Comparison of ENCODE assay signal across 8 cellular contexts in genomic region chr3:176514297-176514696, GRCh38.
DNase-seq lines count a peak whose midpoint lies in the region; ATAC-seq and TF ChIP-seq lines count a peak whose summit lies in the region.

No MANE protein-coding gene starts in this region.

- H3K4me2 ChIP-seq in H9 (ENCODE audit: insufficient read depth, insufficient read length, low read length): no peak overlapping the region

- no peak overlapping the region for H3K9ac ChIP-seq in H9 (ENCODE audit: extremely low read depth, insufficient read length, low read length)

- peak overlapping the region in 1 of 3 experiments; percentile 34; a peak in 2 of 7 replicates for H3K27ac Mint-ChIP-seq in H9

- H3K36me3 Mint-ChIP-seq in H9 (ENCODE audit: insufficient read depth in 1 of 3, low read depth in 3 of 3): peaks cover 31 to 61% (median 44%) of the 10 kb centered on the region in 3 experiments

- no peaks in the 10 kb centered on the region for H3K23me2 ChIP-seq in H9 (ENCODE audit: insufficient read length, low read depth, low read length, poor library complexity, severe bottlenecking)

- H3K9me3 ChIP-seq in BE2C: no peaks in the 10 kb centered on the region; the same call in 1 of the 2 replicates
- H3K9me3 ChIP-seq in H9 (ENCODE audit: control insufficient read depth, low read depth, low read length): peaks cover 23% of the 10 kb centered on the region
- peaks cover 0 to 47% (median 23%) of the 10 kb centered on the region in 11 donors for H3K9me3 ChIP-seq in heart right ventricle

- no peak overlapping the region for H3T11ph ChIP-seq in H9 (ENCODE audit: low read length)

- no peak overlapping the region for H2BK15ac ChIP-seq in H9 (ENCODE audit: low read depth, low read length)

- no peak overlapping the region for H2BK20ac ChIP-seq in H9 (ENCODE audit: low read depth, low read length, poor library complexity, severe bottlenecking)

- no peaks in the 10 kb centered on the region for H4K20me1 ChIP-seq in H9 (ENCODE audit: control insufficient read depth, insufficient read depth, insufficient read length)

- no peak overlapping the region for H4K8ac ChIP-seq in H9 (replicated peaks; ENCODE audit: insufficient read length, low read depth, low read length)

- no peak overlapping the region for H4K91ac ChIP-seq in H9 (ENCODE audit: insufficient read length, low read depth, low read length)

- no peak overlapping the region for H4K5ac ChIP-seq in H9 (ENCODE audit: insufficient read length, low read depth, low read length)

- H3K4me3 Mint-ChIP-seq in H9: no peak overlapping the region

- no peak overlapping the region for H3K56ac ChIP-seq in H9 (ENCODE audit: insufficient read length, low read depth, low read length)

- no peak overlapping the region for H3K4me3 ChIP-seq in BE2C (ENCODE audit: low read depth, low read length)
- H3K4me3 ChIP-seq in heart right ventricle: no peak overlapping the region
- H3K4me3 ChIP-seq in coronary artery: no peak overlapping the region

- H3K79me1 ChIP-seq in H9 (ENCODE audit: insufficient read depth, low read depth, low read length, poor library complexity, severe bottlenecking): no peaks in the 10 kb centered on the region

- peak in 2 of 8 donors; percentile 46 to 49 for ATAC-seq in heart right ventricle
- ATAC-seq in HG03139 (IDR thresholded peaks at IDR 0.05; ENCODE audit: unreplicated experiment): no peak

- no peak overlapping the region for H3K23ac ChIP-seq in H9 (ENCODE audit: insufficient read length, low read depth, low read length)

- no CpG with 5 or more reads among the region's 10 CpGs for WGBS in H9 (ENCODE audit: extremely low coverage, insufficient read length, low lambda C conversion rate)
- WGBS in heart right ventricle, 2 donors: 53 to 58% methylated on average over 10 of the region's 10 CpGs

- peaks cover 2 to 7% of the 10 kb centered on the region in 2 experiments for H3K4me1 Mint-ChIP-seq in H9

- no peak overlapping the region for H2BK12ac ChIP-seq in H9 (ENCODE audit: insufficient read length, low read depth, low read length)

- H3K36me3 ChIP-seq in BE2C (no peaks in the 10 kb centered on the region), heart right ventricle (no peaks in the 10 kb centered on the region)

- DNase-seq in BE2C (peak; percentile 63), H9 (peak; percentile 80), T1000 (lab: John Stamatoyannopoulos, UW) (peak; percentile 20), heart right ventricle (peak in 1 of 2 donors; percentile 22), Kasumi-1 (lab: John Stamatoyannopoulos, UW) (no peak), DMS79 treated with DMSO at 0.1 percent for 48 hours (lab: John Stamatoyannopoulos, UW) (no peak), coronary artery (ENCODE audit: low spot score) (no peak)

- peaks cover 40 to 41% of the 10 kb centered on the region in 2 experiments for H3K9me3 Mint-ChIP-seq in H9

- H3K27ac ChIP-seq in H9 (ENCODE audit: insufficient read length, low read depth, low read length): no peak overlapping the region
- no peak overlapping the region for H3K27ac ChIP-seq in heart right ventricle
- no peak overlapping the region for H3K27ac ChIP-seq in coronary artery

- no peak overlapping the region for H2AFZ ChIP-seq in H9 (ENCODE audit: low read length)

- H2AK5ac ChIP-seq in H9 (ENCODE audit: insufficient read length, low read length): no peak overlapping the region

- peaks cover 3% of the 10 kb centered on the region for H3K27me3 Mint-ChIP-seq in H9 (ENCODE audit: low read depth)

- no peaks in the 10 kb centered on the region for H3K79me2 ChIP-seq in H9 (ENCODE audit: insufficient read depth, low read length)

- H3K18ac ChIP-seq in H9 (ENCODE audit: insufficient read length, low read depth, low read length): no peak overlapping the region

- TF ChIP-seq CTCF in BE2C (IDR thresholded peaks at IDR 0.05; ENCODE audit: low read depth, low read length) (peak; percentile 72), H9 (conservative IDR thresholded peaks at IDR 0.05) (peak; percentile 83), heart right ventricle (IDR thresholded peaks at IDR 0.05) (peak; percentile 29 to 72 (median 54)), coronary artery (IDR thresholded peaks at IDR 0.05) (no peak)

- intact Hi-C loops in heart right ventricle (cut with DNase I): loop anchor here in 4 of 10 donors (5.0 to 10.0 kb wide), 5 partner anchors 151 to 1871 kb away; no protein-coding TSS in a partner anchor

- H3K14ac ChIP-seq in H9 (ENCODE audit: insufficient read depth, low read length): no peak overlapping the region

- H2BK5ac ChIP-seq in H9 (ENCODE audit: insufficient read length, low read length): no peak overlapping the region

- H3K4me1 ChIP-seq in BE2C (no peaks in the 10 kb centered on the region), H9 (ENCODE audit: insufficient read depth, low read length) (0 out of 2 replicates have a peak, but pooled peaks cover 2% of the 10 kb centered on the region), heart right ventricle (no peaks in the 10 kb centered on the region)

- no peak overlapping the region for H2BK120ac ChIP-seq in H9 (ENCODE audit: low read depth, low read length, poor library complexity, severe bottlenecking)

- no peak overlapping the region for H3K4ac ChIP-seq in H9 (ENCODE audit: low read depth, low read length)

- H3K27me3 ChIP-seq in BE2C (no peaks in the 10 kb centered on the region), H9 (ENCODE audit: insufficient read depth, low read length) (no peaks in the 10 kb centered on the region), heart right ventricle (no peaks in the 10 kb centered on the region)

Comparison
In these comparisons a context has a peak if more than half of its experiments do, and no peak if none do; other contexts are left out.
1. DNase-seq: peak in BE2C (single experiment), H9 (single experiment) and T1000 (single experiment); none in Kasumi-1 (0 of 2), DMS79 treated with DMSO at 0.1 percent for 48 hours (single experiment) and coronary artery (single experiment).